Comparison of ENCODE assay signal across 21 cellular contexts in the genomic region with DNA sequence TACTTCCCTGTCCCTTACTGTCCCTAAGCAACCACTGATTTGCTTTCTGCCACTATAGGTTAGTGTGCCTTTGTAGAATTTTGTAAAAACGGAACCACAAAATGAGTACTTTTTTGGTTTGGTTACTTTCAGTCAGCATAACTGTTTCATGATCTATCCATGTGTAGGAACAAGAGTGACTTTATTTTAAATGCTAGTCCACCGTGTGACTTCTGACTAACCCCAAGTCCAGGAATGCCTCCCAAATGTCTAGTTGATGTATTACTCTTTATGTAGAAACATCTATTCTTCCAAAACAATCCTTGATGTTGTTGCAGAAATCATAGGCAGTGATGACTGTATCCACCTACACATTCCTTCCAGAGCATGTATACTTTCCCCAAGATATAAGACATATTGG. TPM values are rescaled to one million over a fixed set of nuclear protein-coding genes. Genes with fewer than 3 reads are reported as not detected.
DNase-seq lines count a peak whose midpoint lies in the region; ATAC-seq and TF ChIP-seq lines count a peak whose summit lies in the region.
"Had no signal": no experiment of that assay in that cellular context is flagged by ENCODE, and none has a peak within 500 bp of the region (broad histone marks: within the 10 kb centered on the region; RNA-seq: fewer than 3 reads in every experiment).

No MANE protein-coding gene starts in this region.

- H4K20me1 ChIP-seq in GM23248 (ENCODE audit: insufficient read depth) = no peaks in the 10 kb centered on the region

- intact Hi-C loops in activated CD4-positive, alpha-beta T cell treated with anti-CD3 and anti-CD28 coated beads for 36 hours (cut with DNase I, micrococcal nuclease) = no loop called here
- intact Hi-C loops in posterior vena cava (cut with DNase I) = no loop called here

- peaks cover 33% of the 10 kb centered on the region for H3K36me3 Mint-ChIP-seq in activated CD4-positive, alpha-beta T cell treated with anti-CD3 and anti-CD28 coated beads for 36 hours (ENCODE audit: low read depth)
- H3K36me3 Mint-ChIP-seq in activated CD4-positive, alpha-beta T cell treated with anti-CD3 and anti-CD28 coated beads, Interleukin-2, amount 10 ng/mL, durations not matched to agents 7 days and 5 days (ENCODE audit: low read depth) = peaks cover 43% of the 10 kb centered on the region
- peaks cover 77% of the 10 kb centered on the region for H3K36me3 Mint-ChIP-seq in activated T-helper 17 cell treated with anti-CD3 and anti-CD28 coated beads, Interleukin-2, amount 50 U/mL, for 72 hours (ENCODE audit: low read depth)
- peaks cover 43% of the 10 kb centered on the region for H3K36me3 Mint-ChIP-seq in type B pancreatic cell

- H3K9me3 ChIP-seq in GM23248 (ENCODE audit: low read depth) = peaks cover 3% of the 10 kb centered on the region

- no peaks in the 10 kb centered on the region for H3K9me2 ChIP-seq in GM23248 (ENCODE audit: insufficient read depth)

- no peak overlapping the region for H3K4me3 ChIP-seq in GM23248
- H3K4me3 ChIP-seq: GM12878 had no signal

- H3K27ac Mint-ChIP-seq in activated CD4-positive, alpha-beta T cell treated with anti-CD3 and anti-CD28 coated beads for 36 hours = no peak overlapping the region
- H3K27ac Mint-ChIP-seq in activated CD4-positive, alpha-beta T cell treated with anti-CD3 and anti-CD28 coated beads, Interleukin-2, amount 10 ng/mL, durations not matched to agents 7 days and 5 days = no peak overlapping the region
- peak overlapping the region; percentile 35 for H3K27ac Mint-ChIP-seq in activated T-helper 17 cell treated with anti-CD3 and anti-CD28 coated beads, Interleukin-2, amount 50 U/mL, for 72 hours
- no peak overlapping the region for H3K27ac Mint-ChIP-seq in type B pancreatic cell

- no peaks in the 10 kb centered on the region for H3K79me2 ChIP-seq in GM23248 (ENCODE audit: insufficient read depth)

- POLR2A ChIA-PET in activated CD4-positive, alpha-beta T cell treated with anti-CD3 and anti-CD28 coated beads for 36 hours (lab: Charles Lee) = no interaction called here
- POLR2A ChIA-PET in activated CD4-positive, alpha-beta T cell treated with anti-CD3 and anti-CD28 coated beads, Interleukin-2, amount 10 ng/mL, durations not matched to agents 7 days and 5 days (lab: Charles Lee) = no interaction called here

- peaks cover 20% of the 10 kb centered on the region for H3K36me3 ChIP-seq in GM23248 (ENCODE audit: low read depth)

- H3K9ac ChIP-seq in GM23248 = no peak overlapping the region

- peak overlapping the region; percentile 26; the same call in 1 of the 2 replicates for H3K27ac ChIP-seq in GM23248
- H3K27ac ChIP-seq: 22Rv1, RWPE1 had no signal

- no peaks in the 10 kb centered on the region for H3K27me3 ChIP-seq in GM23248 (replicated peaks; ENCODE audit: insufficient read depth)

- no peak overlapping the region for H2AFZ ChIP-seq in GM23248

- H3K4me3 Mint-ChIP-seq in activated CD4-positive, alpha-beta T cell treated with anti-CD3 and anti-CD28 coated beads for 36 hours = no peak overlapping the region
- H3K4me3 Mint-ChIP-seq in activated CD4-positive, alpha-beta T cell treated with anti-CD3 and anti-CD28 coated beads, Interleukin-2, amount 10 ng/mL, durations not matched to agents 7 days and 5 days = no peak overlapping the region
- no peak overlapping the region for H3K4me3 Mint-ChIP-seq in activated T-helper 17 cell treated with anti-CD3 and anti-CD28 coated beads, Interleukin-2, amount 50 U/mL, for 72 hours
- H3K4me3 Mint-ChIP-seq in type B pancreatic cell = no peak overlapping the region

- H3K4me2 ChIP-seq in GM23248 (ENCODE audit: unreplicated experiment) = no peak overlapping the region

- TF ChIP-seq CTCF in type B pancreatic cell (conservative IDR thresholded peaks at IDR 0.05) = no peak

- DNase-seq in activated CD4-positive, alpha-beta T cell treated with anti-CD3 and anti-CD28 coated beads for 36 hours = no peak
- DNase-seq in activated CD4-positive, alpha-beta T cell treated with anti-CD3 and anti-CD28 coated beads, Interleukin-2, amount 10 ng/mL, durations not matched to agents 7 days and 5 days = no peak
- DNase-seq in GM23248 (peak; percentile 47), foreskin melanocyte (peak; percentile 52), mucosa of gallbladder (ENCODE audit: low spot score) (no peak), type B pancreatic cell (ENCODE audit: extremely low spot score, unreplicated experiment) (no peak), posterior vena cava (ENCODE audit: low spot score) (no peak)
- DNase-seq: COR-L47, DMS 273 treated with DMSO at 0.1 percent for 48 hours, GF-D8, GOT3, MM.1S, NCI-H1092, NCI-H1436 treated with DMSO at 0.1 percent for 48 hours, NCI-H2029, NCI-H526, PC-3 had no signal

- H3F3A ChIP-seq in GM23248 (ENCODE audit: insufficient read depth) = peaks cover 29% of the 10 kb centered on the region

- ATAC-seq in activated CD4-positive, alpha-beta T cell treated with anti-CD3 and anti-CD28 coated beads for 36 hours = peak; percentile 79
- ATAC-seq in activated T-helper 17 cell treated with anti-CD3 and anti-CD28 coated beads, Interleukin-2, amount 50 U/mL, for 72 hours (replicated peaks) = peak; percentile 87
- ATAC-seq: GM12878, PC-3 had no signal

- in situ Hi-C loops in GM23248 (cut with MboI) = no loop called here

- WGBS in GM23248 (ENCODE audit: low coverage in 1 of 2, low lambda C conversion rate in 2 of 2, missing lambda C conversion rate in 2 of 2), 2 experiments = 44 to 46% methylated on average over 2 of the region's 2 CpGs

- peaks cover 10% of the 10 kb centered on the region for H3K4me1 Mint-ChIP-seq in activated CD4-positive, alpha-beta T cell treated with anti-CD3 and anti-CD28 coated beads for 36 hours
- H3K4me1 Mint-ChIP-seq in activated CD4-positive, alpha-beta T cell treated with anti-CD3 and anti-CD28 coated beads, Interleukin-2, amount 10 ng/mL, durations not matched to agents 7 days and 5 days = no peaks in the 10 kb centered on the region
- peaks cover 10% of the 10 kb centered on the region for H3K4me1 Mint-ChIP-seq in activated T-helper 17 cell treated with anti-CD3 and anti-CD28 coated beads, Interleukin-2, amount 50 U/mL, for 72 hours
- peaks cover 6% of the 10 kb centered on the region for H3K4me1 Mint-ChIP-seq in type B pancreatic cell (ENCODE audit: unreplicated experiment)

- H3K27me3 Mint-ChIP-seq in activated CD4-positive, alpha-beta T cell treated with anti-CD3 and anti-CD28 coated beads for 36 hours = no peaks in the 10 kb centered on the region
- H3K27me3 Mint-ChIP-seq in activated CD4-positive, alpha-beta T cell treated with anti-CD3 and anti-CD28 coated beads, Interleukin-2, amount 10 ng/mL, durations not matched to agents 7 days and 5 days = no peaks in the 10 kb centered on the region
- H3K27me3 Mint-ChIP-seq in activated T-helper 17 cell treated with anti-CD3 and anti-CD28 coated beads, Interleukin-2, amount 50 U/mL, for 72 hours = no peaks in the 10 kb centered on the region
- H3K27me3 Mint-ChIP-seq in type B pancreatic cell = no peaks in the 10 kb centered on the region

- H3K9me3 Mint-ChIP-seq in activated CD4-positive, alpha-beta T cell treated with anti-CD3 and anti-CD28 coated beads for 36 hours (ENCODE audit: low read depth) = no peaks in the 10 kb centered on the region
- peaks cover 9% of the 10 kb centered on the region for H3K9me3 Mint-ChIP-seq in activated CD4-positive, alpha-beta T cell treated with anti-CD3 and anti-CD28 coated beads, Interleukin-2, amount 10 ng/mL, durations not matched to agents 7 days and 5 days
- H3K9me3 Mint-ChIP-seq in activated T-helper 17 cell treated with anti-CD3 and anti-CD28 coated beads, Interleukin-2, amount 50 U/mL, for 72 hours = peaks cover 3% of the 10 kb centered on the region
- H3K9me3 Mint-ChIP-seq in type B pancreatic cell = no peaks in the 10 kb centered on the region

- CTCF ChIA-PET in activated CD4-positive, alpha-beta T cell treated with anti-CD3 and anti-CD28 coated beads for 36 hours (lab: Charles Lee) = no interaction called here
- CTCF ChIA-PET in activated CD4-positive, alpha-beta T cell treated with anti-CD3 and anti-CD28 coated beads, Interleukin-2, amount 10 ng/mL, durations not matched to agents 7 days and 5 days (lab: Charles Lee) = interaction anchor here (1.5 to 2.4 kb wide), 2 partner anchors 10 to 22 kb away, joined by 3 to 6 read pairs; a partner anchor contains a TSS

- peaks cover 32% of the 10 kb centered on the region for H3K4me1 ChIP-seq in GM23248 (ENCODE audit: insufficient read depth)

RNA-seq across cellular contexts. Expression of a gene that starts 21.3 kb away (rescaled TPM):
- total RNA-seq in activated CD4-positive, alpha-beta T cell treated with anti-CD3 and anti-CD28 coated beads for 36 hours = 10 to 100 TPM; 46.1 to 48.5 TPM
- 10 to 100 TPM; 49.0 to 50.6 TPM for total RNA-seq in activated CD4-positive, alpha-beta T cell treated with anti-CD3 and anti-CD28 coated beads, Interleukin-2, amount 10 ng/mL, durations not matched to agents 7 days and 5 days
- total RNA-seq in GM23248 (2014; rRNA removed; shearing (Covaris generic)) = 61.3 and 66.3 TPM in 2 replicates
- polyA plus RNA-seq in GM23248 (2016; fragmentation: Nextera tagmentation; extraction: Ambion mirVana) = 43.3 and 46.3 TPM in 2 replicates
- total RNA-seq in activated T-helper 17 cell treated with anti-CD3 and anti-CD28 coated beads, Interleukin-2, amount 50 U/mL, for 72 hours = 10 to 100 TPM; 33.4 to 42.6 TPM
- total RNA-seq in mucosa of gallbladder = 60.5 TPM
- 45.9 and 55.7 TPM in 2 replicates for total RNA-seq in type B pancreatic cell (ENCODE audit: low replicate concordance)
- 10 to 100 TPM; 26.7 to 34.7 TPM for total RNA-seq in posterior vena cava

RNA-seq across cellular contexts. Expression of a gene that starts 24.8 kb away (rescaled TPM):
- under 1 TPM in 1 of 2 experiments, not detected in 1; 0.18 TPM for total RNA-seq in activated CD4-positive, alpha-beta T cell treated with anti-CD3 and anti-CD28 coated beads for 36 hours
- total RNA-seq in activated CD4-positive, alpha-beta T cell treated with anti-CD3 and anti-CD28 coated beads, Interleukin-2, amount 10 ng/mL, durations not matched to agents 7 days and 5 days = not detected
- total RNA-seq in GM23248 (2014; rRNA removed; shearing (Covaris generic)) = not detected in 2 replicates
- polyA plus RNA-seq in GM23248 (2016; fragmentation: Nextera tagmentation; extraction: Ambion mirVana) = 0.34 TPM in 1 of 2 replicates, not detected in the other
- total RNA-seq in activated T-helper 17 cell treated with anti-CD3 and anti-CD28 coated beads, Interleukin-2, amount 50 U/mL, for 72 hours = under 1 TPM in 1 of 2 donors, not detected in 1; 0.26 TPM
- total RNA-seq in mucosa of gallbladder (0.35 TPM), type B pancreatic cell (ENCODE audit: low replicate concordance) (not detected in 2 replicates), posterior vena cava (not detected)
- total RNA-seq: GM12878, PC-3 had no signal

RNA-seq across cellular contexts. Expression of a gene that starts 30.2 kb away (rescaled TPM):
- total RNA-seq in activated CD4-positive, alpha-beta T cell treated with anti-CD3 and anti-CD28 coated beads for 36 hours = 1 to 10 TPM; 8.5 to 8.9 TPM
- total RNA-seq in activated CD4-positive, alpha-beta T cell treated with anti-CD3 and anti-CD28 coated beads, Interleukin-2, amount 10 ng/mL, durations not matched to agents 7 days and 5 days = 10 to 100 TPM; 19.5 to 21.4 TPM
- total RNA-seq in GM23248 (2014; rRNA removed; shearing (Covaris generic)) = 5.9 and 7.0 TPM in 2 replicates
- polyA plus RNA-seq in GM23248 (2016; fragmentation: Nextera tagmentation; extraction: Ambion mirVana) = 4.7 and 6.1 TPM in 2 replicates
- total RNA-seq in activated T-helper 17 cell treated with anti-CD3 and anti-CD28 coated beads, Interleukin-2, amount 50 U/mL, for 72 hours = 10 to 100 TPM; 13.7 to 20.9 TPM
- total RNA-seq in mucosa of gallbladder (12.8 TPM), type B pancreatic cell (ENCODE audit: low replicate concordance) (5.7 and 6.8 TPM in 2 replicates), posterior vena cava (10 to 100 TPM; 18.4 to 21.4 TPM)

RNA-seq across cellular contexts. Expression of a gene that starts 42.8 kb away (rescaled TPM):
- 10 to 100 TPM; 27.8 to 31.0 TPM for total RNA-seq in activated CD4-positive, alpha-beta T cell treated with anti-CD3 and anti-CD28 coated beads for 36 hours
- total RNA-seq in activated CD4-positive, alpha-beta T cell treated with anti-CD3 and anti-CD28 coated beads, Interleukin-2, amount 10 ng/mL, durations not matched to agents 7 days and 5 days = 10 to 100 TPM; 58.2 to 63.3 TPM
- 8.9 and 15.5 TPM in 2 replicates for total RNA-seq in GM23248 (2014; rRNA removed; shearing (Covaris generic))
- polyA plus RNA-seq in GM23248 (2016; fragmentation: Nextera tagmentation; extraction: Ambion mirVana) = 10.0 and 16.1 TPM in 2 replicates
- 10 to 100 TPM; 59.2 to 83.7 TPM for total RNA-seq in activated T-helper 17 cell treated with anti-CD3 and anti-CD28 coated beads, Interleukin-2, amount 50 U/mL, for 72 hours
- total RNA-seq in mucosa of gallbladder (36.5 TPM), type B pancreatic cell (ENCODE audit: low replicate concordance) (29.4 and 39.7 TPM in 2 replicates), posterior vena cava (10 to 100 TPM; 40.3 to 59.6 TPM)

Comparison
In these comparisons a context has a peak if more than half of its experiments do, and no peak if none do; other contexts are left out.
1. DNase-seq: peak in GM23248 (single experiment) and foreskin melanocyte (single experiment); none in activated CD4-positive, alpha-beta T cell treated with anti-CD3 and anti-CD28 coated beads for 36 hours (single experiment), activated CD4-positive, alpha-beta T cell treated with anti-CD3 and anti-CD28 coated beads, Interleukin-2, amount 10 ng/mL, durations not matched to agents 7 days and 5 days (single experiment), mucosa of gallbladder (single experiment), type B pancreatic cell (single experiment) and posterior vena cava (single experiment).